9 cellular contexts compared by ENCODE assay signal in the genomic region with DNA sequence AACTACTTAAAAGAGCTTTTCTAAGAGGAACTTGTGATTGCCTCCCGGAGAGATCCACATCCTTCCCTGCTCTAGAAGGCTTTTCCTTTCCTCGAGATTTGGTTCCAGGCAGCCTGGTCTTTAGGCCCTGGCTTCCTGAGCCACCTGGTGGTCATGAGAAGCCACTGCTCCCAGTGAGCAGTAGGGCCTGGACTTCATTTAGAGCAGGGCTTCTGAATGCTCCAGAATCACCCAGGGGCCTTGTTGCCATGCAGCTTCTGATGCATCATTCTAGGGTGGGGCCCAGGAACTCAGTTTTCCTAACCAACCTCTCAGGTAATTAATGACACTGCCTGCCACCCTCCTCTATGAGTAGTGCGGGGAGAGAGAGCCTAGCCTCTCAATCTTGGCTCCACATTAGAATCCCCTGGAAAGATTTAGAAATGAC. TPM values are rescaled to one million over a fixed set of nuclear protein-coding genes. Genes with fewer than 3 reads are reported as not detected.
DNase-seq lines count a peak whose midpoint lies in the region; ATAC-seq and TF ChIP-seq lines count a peak whose summit lies in the region.
"Had no signal": no experiment of that assay in that cellular context is flagged by ENCODE, and none has a peak within 500 bp of the region (broad histone marks: within the 10 kb centered on the region; RNA-seq: fewer than 3 reads in every experiment).

No MANE protein-coding gene starts in this region.

- no peaks in the 10 kb centered on the region for H3K27me3 ChIP-seq in H7 (ENCODE audit: control insufficient read depth, insufficient read depth, low read length)
- H3K27me3 ChIP-seq in MG63: no peaks in the 10 kb centered on the region
- H3K27me3 ChIP-seq: BLaER1 had no signal

- H3K4me1 Mint-ChIP-seq in T-helper 17 cell: peaks cover 31% of the 10 kb centered on the region

- peaks cover 13% of the 10 kb centered on the region for H3K36me3 Mint-ChIP-seq in T-helper 17 cell (ENCODE audit: low read depth)

- peak; percentile 19 to 69 (median 39) for DNase-seq in NCI-H1417 (lab: John Stamatoyannopoulos, UW)
- no peak for DNase-seq in NCI-H1417 treated with DMSO at 0.1 percent for 48 hours (lab: John Stamatoyannopoulos, UW)
- peak; percentile 80 for DNase-seq in H7
- DNase-seq in MG63: peak; percentile 48
- peak; percentile 22 to 51 (median 31) for DNase-seq in T-helper 17 cell
- DNase-seq in astrocyte of the spinal cord (ENCODE audit: low read depth, low spot score): peak; percentile 83
- DNase-seq in iPS DF 19.7 (ENCODE audit: low read depth, low spot score): peak; percentile 63
- DNase-seq in smooth muscle cell of the brain vasculature (ENCODE audit: low read depth, low spot score): peak; percentile 61

- in situ Hi-C loops in astrocyte of the spinal cord (cut with HindIII; ENCODE audit: low sequenced_read_pairs): no loop called here

- peak; percentile 86 for ATAC-seq in T-helper 17 cell

- H3K9me3 ChIP-seq in MG63: no peaks in the 10 kb centered on the region
- H3K9me3 ChIP-seq in T-helper 17 cell (ENCODE audit: control insufficient read depth, low read length, poor library complexity, severe bottlenecking): no peaks in the 10 kb centered on the region
- H3K9me3 ChIP-seq: BLaER1 had no signal

- H3K4me3 ChIP-seq in H7 (ENCODE audit: insufficient read depth, low read depth, low read length) (no peak overlapping the region), MG63 (no peak overlapping the region), astrocyte of the spinal cord (ENCODE audit: low read depth, low read length) (no peak overlapping the region)
- H3K4me3 ChIP-seq: BLaER1 had no signal

- peak; percentile 99 for TF ChIP-seq CTCF in astrocyte of the spinal cord (IDR thresholded peaks at IDR 0.05; ENCODE audit: low read depth, low read length)

- H3K36me3 ChIP-seq in H7 (replicated peaks; ENCODE audit: control insufficient read depth, insufficient read depth, low read length) (peaks cover 14% of the 10 kb centered on the region), MG63 (peaks cover 15% of the 10 kb centered on the region)

- H3K27me3 Mint-ChIP-seq in T-helper 17 cell: no peaks in the 10 kb centered on the region

- H3K27ac Mint-ChIP-seq in T-helper 17 cell: peak overlapping the region; percentile 77

- H3K4me3 Mint-ChIP-seq in T-helper 17 cell: no peak overlapping the region

RNA-seq across cellular contexts. Expression of gene PSMD6, which starts 29.6 kb away (rescaled TPM):
- 144 and 169 TPM in 2 replicates for total RNA-seq in H7 (2014; rRNA removed; shearing (Covaris generic))
- 66.0 and 93.7 TPM in 2 replicates for total RNA-seq in MG63 (2014; rRNA removed; shearing (Covaris generic); ENCODE audit: low replicate concordance)
- 10 to 100 TPM; 91.3 to 97.3 TPM for total RNA-seq in T-helper 17 cell
